In genomic region chr12:21459474-21459873, GRCh38 we compare ENCODE assay signal across 16 cellular contexts. TPM values are rescaled to one million over a fixed set of nuclear protein-coding genes. Genes with fewer than 3 reads are reported as not detected.
A peak's percentile ranks its signal among the peaks of the same experiment; 100 is the strongest.
DNase-seq lines count a peak whose midpoint lies in the region; ATAC-seq, FAIRE-seq and TF ChIP-seq lines count a peak whose summit lies in the region.
"Had no signal": no experiment of that assay in that cellular context is flagged by ENCODE, and none has a peak within 500 bp of the region (broad histone marks: within the 10 kb centered on the region; RNA-seq: fewer than 3 reads in every experiment).

No MANE protein-coding gene starts in this region.

- no peak overlapping the region for H3K27ac ChIP-seq in CD8-positive, alpha-beta memory T cell (ENCODE audit: low read depth, low read length)
- H3K27ac ChIP-seq in aorta (ENCODE audit: low read depth in 1 of 2, low read length in 2 of 2), result no peak overlapping the region
- H3K27ac ChIP-seq: 22Rv1, BLaER1 had no signal

- H3K9me3 ChIP-seq in CD8-positive, alpha-beta memory T cell (ENCODE audit: low read length), result no peaks in the 10 kb centered on the region
- H3K9me3 ChIP-seq in T-helper 17 cell (ENCODE audit: control insufficient read depth, low read length, poor library complexity, severe bottlenecking) (no peaks in the 10 kb centered on the region), aorta (ENCODE audit: control insufficient read depth, low read length) (no peaks in the 10 kb centered on the region)
- H3K9me3 ChIP-seq: BLaER1 had no signal

- CTCF ChIA-PET in CD8-positive, alpha-beta memory T cell (lab: Charles Lee), result no interaction called here

- peaks cover 38 to 59% (median 55%) of the 10 kb centered on the region in 3 donors for H3K4me1 Mint-ChIP-seq in CD8-positive, alpha-beta memory T cell
- peaks cover 30% of the 10 kb centered on the region for H3K4me1 Mint-ChIP-seq in T-helper 17 cell

- 83% methylated on average over 2 of the region's 2 CpGs for WGBS in aorta, 2 donors

- no peak for FAIRE-seq in H54 (lab: Jason Lieb, UNC)
- FAIRE-seq: GM12892, GM19239, H1 had no signal

- intact Hi-C loops in aorta (cut with DNase I), result no loop called here

- ATAC-seq in T-helper 17 cell, result no peak
- ATAC-seq in aorta (ENCODE audit: low FRiP score), result no peak

- no peak overlapping the region for H3K4me3 Mint-ChIP-seq in CD8-positive, alpha-beta memory T cell
- H3K4me3 Mint-ChIP-seq in T-helper 17 cell, result no peak overlapping the region

- DNase-seq in DMS 273 (lab: John Stamatoyannopoulos, UW; ENCODE audit: unreplicated experiment) (peak; percentile 41), DMS 273 treated with DMSO at 0.1 percent for 48 hours (lab: John Stamatoyannopoulos, UW) (no peak), NCI-H82 treated with DMSO at 0.1 percent for 48 hours (lab: John Stamatoyannopoulos, UW; ENCODE audit: unreplicated experiment) (peak; percentile 35), T-helper 17 cell (no peak), H54 (ENCODE audit: insufficient read length, low spot score) (no peak), aorta (no peak), H7 (no peak)
- no peak for DNase-seq in CD8-positive, alpha-beta memory T cell
- DNase-seq: AML-193, DND-41, GDM1 had no signal

- no peaks in the 10 kb centered on the region for H3K27me3 ChIP-seq in CD8-positive, alpha-beta memory T cell (ENCODE audit: insufficient read depth, low read length, poor library complexity, severe bottlenecking)
- H3K27me3 ChIP-seq in aorta (ENCODE audit: control insufficient read depth in 1 of 2, insufficient read depth in 2 of 2, low read length in 1 of 2), result no peaks in the 10 kb centered on the region
- H3K27me3 ChIP-seq in H7 (ENCODE audit: control insufficient read depth, insufficient read depth, low read length), result no peaks in the 10 kb centered on the region
- H3K27me3 ChIP-seq: BLaER1 had no signal

- H3K4me3 ChIP-seq in CD8-positive, alpha-beta memory T cell (ENCODE audit: low read length), result no peak overlapping the region
- H3K4me3 ChIP-seq in aorta (ENCODE audit: low read length in 2 of 2) (no peak overlapping the region), H7 (ENCODE audit: insufficient read depth, low read depth, low read length) (no peak overlapping the region)
- H3K4me3 ChIP-seq: BLaER1 had no signal

- H3K4me1 ChIP-seq in CD8-positive, alpha-beta memory T cell (ENCODE audit: insufficient read depth, low read length), result peaks cover 35% of the 10 kb centered on the region
- no peaks in the 10 kb centered on the region for H3K4me1 ChIP-seq in aorta (ENCODE audit: control insufficient read depth in 1 of 2, insufficient read depth in 2 of 2, low read length in 2 of 2)
- H3K4me1 ChIP-seq: BLaER1 had no signal

- POLR2A ChIA-PET in CD8-positive, alpha-beta memory T cell (lab: Charles Lee), result no interaction called here

- H3K27me3 Mint-ChIP-seq in CD8-positive, alpha-beta memory T cell, result no peaks in the 10 kb centered on the region
- H3K27me3 Mint-ChIP-seq in T-helper 17 cell, result no peaks in the 10 kb centered on the region

- H3K27ac Mint-ChIP-seq in CD8-positive, alpha-beta memory T cell, result peak overlapping the region in 6 of 8 donors; percentile 22 to 78 (median 54)
- peak overlapping the region; percentile 3 for H3K27ac Mint-ChIP-seq in T-helper 17 cell

- peaks cover 0 to 4% (median 0%) of the 10 kb centered on the region in 5 donors for H3K9me3 Mint-ChIP-seq in CD8-positive, alpha-beta memory T cell

- no peak for TF ChIP-seq POLR2A in H54 (IDR thresholded peaks at IDR 0.05; ENCODE audit: low read depth, low read length)

- H3K36me3 Mint-ChIP-seq in CD8-positive, alpha-beta memory T cell, result peaks cover 21 to 73% (median 26%) of the 10 kb centered on the region in 3 donors
- peaks cover 6% of the 10 kb centered on the region for H3K36me3 Mint-ChIP-seq in T-helper 17 cell (ENCODE audit: low read depth)

- peaks cover 5% of the 10 kb centered on the region for H3K36me3 ChIP-seq in CD8-positive, alpha-beta memory T cell (ENCODE audit: insufficient read depth, low read length)
- H3K36me3 ChIP-seq in aorta (ENCODE audit: control insufficient read depth in 1 of 2, insufficient read depth in 2 of 2, low read length in 1 of 2) (peaks cover 3% of the 10 kb centered on the region in 2 donors), H7 (replicated peaks; ENCODE audit: control insufficient read depth, insufficient read depth, low read length) (no peaks in the 10 kb centered on the region)

RNA-seq across cellular contexts. Expression of gene PYROXD1, which starts 22.0 kb away (rescaled TPM):
- total RNA-seq in CD8-positive, alpha-beta memory T cell, result 10 to 100 TPM; 26.6 to 29.3 TPM
- 25.0 TPM for polyA plus RNA-seq in CD8-positive, alpha-beta memory T cell
- total RNA-seq in T-helper 17 cell (10 to 100 TPM; 53.9 to 57.5 TPM), aorta (10 to 100 TPM; 15.5 to 21.6 TPM)
- polyA plus RNA-seq in aorta, result 10 to 100 TPM in 1 of 2 donors, 1 to 10 TPM in 1; 8.9 to 14.3 TPM
- 3.6 and 6.2 TPM in 2 replicates for total RNA-seq in H7 (2014; rRNA removed; shearing (Covaris generic))

RNA-seq across cellular contexts. Expression of gene RECQL, which starts 42.0 kb away (rescaled TPM):
- 100 to 1,000 TPM in 1 of 2 experiments, 10 to 100 TPM in 1; 95.1 to 101 TPM for total RNA-seq in CD8-positive, alpha-beta memory T cell
- 87.3 TPM for polyA plus RNA-seq in CD8-positive, alpha-beta memory T cell
- total RNA-seq in T-helper 17 cell (10 to 100 TPM; 23.8 to 28.0 TPM), aorta (10 to 100 TPM; 44.2 to 52.4 TPM)
- 10 to 100 TPM; 28.2 to 31.3 TPM for polyA plus RNA-seq in aorta
- 39.6 and 52.7 TPM in 2 replicates for total RNA-seq in H7 (2014; rRNA removed; shearing (Covaris generic))

RNA-seq across cellular contexts. Expression of gene GOLT1B, which starts 42.1 kb away (rescaled TPM):
- total RNA-seq in CD8-positive, alpha-beta memory T cell, result 10 to 100 TPM; 48.1 to 52.3 TPM
- 25.8 TPM for polyA plus RNA-seq in CD8-positive, alpha-beta memory T cell
- total RNA-seq in T-helper 17 cell, result 10 to 100 TPM; 31.2 to 38.3 TPM
- total RNA-seq in aorta, result 10 to 100 TPM; 33.9 to 45.4 TPM
- polyA plus RNA-seq in aorta, result 10 to 100 TPM; 24.4 to 36.7 TPM
- total RNA-seq in H7 (2014; rRNA removed; shearing (Covaris generic)), result 28.2 and 40.3 TPM in 2 replicates

Comparison
In these comparisons a context has a peak if more than half of its experiments do, and no peak if none do; other contexts are left out.
1. DNase-seq: peak in DMS 273 (single experiment) and NCI-H82 treated with DMSO at 0.1 percent for 48 hours (single experiment); none in DMS 273 treated with DMSO at 0.1 percent for 48 hours (single experiment), CD8-positive, alpha-beta memory T cell (0 of 5), T-helper 17 cell (0 of 3), H54 (single experiment), aorta (0 of 2) and H7 (single experiment).